Comparison of ENCODE assay signal across 8 cellular contexts in the genomic region with DNA sequence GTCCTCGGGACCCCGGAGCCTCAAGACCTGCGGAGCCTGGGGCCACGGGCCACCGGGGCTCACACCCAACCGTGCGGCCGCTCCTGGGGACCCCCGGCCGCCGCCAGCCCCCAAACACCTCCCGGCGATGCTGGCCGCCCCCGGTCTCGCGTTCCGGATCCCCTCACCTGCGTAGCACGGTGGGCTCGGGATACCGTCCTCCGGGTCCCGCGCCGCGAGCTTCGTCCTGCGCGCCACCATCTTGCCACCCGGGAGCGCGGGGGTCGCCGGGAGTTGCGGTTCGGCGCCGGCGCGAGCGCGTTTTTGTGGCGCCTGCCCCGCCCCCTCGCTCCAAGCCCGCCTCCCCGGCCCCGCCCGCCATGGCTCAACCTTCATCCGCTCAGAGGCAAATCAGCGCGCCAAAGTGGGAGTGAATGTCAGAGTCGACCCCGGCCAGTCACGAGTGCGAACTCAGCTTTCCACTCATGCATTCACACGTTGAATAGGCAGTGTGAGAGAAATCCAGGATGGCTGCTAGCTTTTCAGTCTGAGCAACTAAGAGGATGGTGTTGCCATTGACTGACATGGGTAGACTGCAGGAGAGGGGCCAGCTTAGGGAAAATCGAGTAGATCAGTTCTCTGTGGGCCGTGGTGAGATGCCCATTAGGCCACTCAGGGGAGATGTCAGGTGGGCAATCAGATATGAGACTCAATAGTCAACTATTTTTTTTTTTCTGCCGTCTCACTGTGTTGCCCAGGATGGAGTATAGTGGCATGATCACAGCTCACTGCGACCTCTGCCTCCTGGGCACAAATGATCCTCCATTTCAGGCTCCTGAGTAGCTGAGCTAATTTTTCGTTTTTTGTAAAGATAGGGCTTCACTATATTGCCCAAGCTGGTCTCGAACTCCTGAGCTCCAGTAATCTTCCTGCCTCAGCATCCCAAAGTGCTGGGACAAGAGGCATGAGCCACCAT. TPM values are rescaled to one million over a fixed set of nuclear protein-coding genes. Genes with fewer than 3 reads are reported as not detected.
DNase-seq lines count a peak whose midpoint lies in the region; ATAC-seq and TF ChIP-seq lines count a peak whose summit lies in the region.

No MANE protein-coding gene starts in this region.

- peak overlapping the region; percentile 95 for H3K4me3 ChIP-seq in GM12875 (ENCODE audit: low read depth, low read length)

- H3K27me3 Mint-ChIP-seq in activated CD4-positive, alpha-beta memory T cell treated with anti-CD3 and anti-CD28 coated beads, Interleukin-2, amount 10 ng/mL, durations not matched to agents 7 days and 5 days = no peaks in the 10 kb centered on the region

- DNase-seq in NCI-H526 treated with DMSO at 0.1 percent for 48 hours (lab: John Stamatoyannopoulos, UW) (peak; percentile 29), lung microvascular endothelial cell (ENCODE audit: low read depth in 2 of 2) (peak; percentile 75 to 91)
- DNase-seq in activated CD4-positive, alpha-beta memory T cell treated with anti-CD3 and anti-CD28 coated beads, Interleukin-2, amount 10 ng/mL, durations not matched to agents 7 days and 5 days = peak; percentile 88
- peak; percentile 78 for DNase-seq in effector CD4-positive, alpha-beta T cell
- DNase-seq in stimulated activated CD4-positive, alpha-beta T cell treated with anti-CD3 and anti-CD28 coated beads, TNF-alpha, amount 100 ng/mL, for 24 hours (ENCODE audit: low read depth in 3 of 3) = peak; percentile 75 to 86 (median 77)

- CTCF ChIA-PET in activated CD4-positive, alpha-beta memory T cell treated with anti-CD3 and anti-CD28 coated beads, Interleukin-2, amount 10 ng/mL, durations not matched to agents 7 days and 5 days (lab: Charles Lee) = interaction anchor here (1.1 kb wide), 1 partner anchor 31 kb away, joined by 4 read pairs; no protein-coding TSS in a partner anchor

- peak; percentile 46 for ATAC-seq in HG03097 (IDR thresholded peaks at IDR 0.05; ENCODE audit: low FRiP score, unreplicated experiment)
- ATAC-seq in HG02870 (IDR thresholded peaks at IDR 0.05; ENCODE audit: unreplicated experiment) = no peak

- no peak for TF ChIP-seq CTCF in GM12875 (IDR thresholded peaks at IDR 0.05; ENCODE audit: borderline replicate concordance, insufficient read depth, low read depth, low read length)

- H3K36me3 Mint-ChIP-seq in activated CD4-positive, alpha-beta memory T cell treated with anti-CD3 and anti-CD28 coated beads, Interleukin-2, amount 10 ng/mL, durations not matched to agents 7 days and 5 days (ENCODE audit: low read depth) = peaks cover 48% of the 10 kb centered on the region

- peak overlapping the region; percentile 69 for H3K27ac Mint-ChIP-seq in activated CD4-positive, alpha-beta memory T cell treated with anti-CD3 and anti-CD28 coated beads, Interleukin-2, amount 10 ng/mL, durations not matched to agents 7 days and 5 days

- H3K4me3 Mint-ChIP-seq in activated CD4-positive, alpha-beta memory T cell treated with anti-CD3 and anti-CD28 coated beads, Interleukin-2, amount 10 ng/mL, durations not matched to agents 7 days and 5 days = peak overlapping the region; percentile 96

- H3K9me3 Mint-ChIP-seq in activated CD4-positive, alpha-beta memory T cell treated with anti-CD3 and anti-CD28 coated beads, Interleukin-2, amount 10 ng/mL, durations not matched to agents 7 days and 5 days = no peaks in the 10 kb centered on the region

- POLR2A ChIA-PET in activated CD4-positive, alpha-beta memory T cell treated with anti-CD3 and anti-CD28 coated beads, Interleukin-2, amount 10 ng/mL, durations not matched to agents 7 days and 5 days (lab: Charles Lee) = interaction anchor here (0.8 to 3.4 kb wide), 10 partner anchors 10 to 275 kb away, joined by 3 to 47 read pairs (median 3); a partner anchor contains a TSS

- H3K4me1 Mint-ChIP-seq in activated CD4-positive, alpha-beta memory T cell treated with anti-CD3 and anti-CD28 coated beads, Interleukin-2, amount 10 ng/mL, durations not matched to agents 7 days and 5 days = peaks cover 14% of the 10 kb centered on the region

RNA-seq across cellular contexts. Expression of a gene that starts 28.3 kb away (rescaled TPM):
- total RNA-seq in activated CD4-positive, alpha-beta memory T cell treated with anti-CD3 and anti-CD28 coated beads, Interleukin-2, amount 10 ng/mL, durations not matched to agents 7 days and 5 days = under 1 TPM; 0.55 to 0.81 TPM
- 3.3 and 3.8 TPM in 2 replicates for total RNA-seq in lung microvascular endothelial cell

RNA-seq across cellular contexts. Expression of a gene that starts 32.6 kb away (rescaled TPM):
- total RNA-seq in activated CD4-positive, alpha-beta memory T cell treated with anti-CD3 and anti-CD28 coated beads, Interleukin-2, amount 10 ng/mL, durations not matched to agents 7 days and 5 days = 10 to 100 TPM; 71.4 to 74.7 TPM
- total RNA-seq in lung microvascular endothelial cell = 18.7 and 20.6 TPM in 2 replicates

RNA-seq across cellular contexts. Expression of a gene that starts 58.4 kb away (rescaled TPM):
- 1 to 10 TPM; 1.2 to 1.3 TPM for total RNA-seq in activated CD4-positive, alpha-beta memory T cell treated with anti-CD3 and anti-CD28 coated beads, Interleukin-2, amount 10 ng/mL, durations not matched to agents 7 days and 5 days
- total RNA-seq in lung microvascular endothelial cell = 0.22 and 0.60 TPM in 2 replicates

Comparison
In these comparisons a context has a peak if more than half of its experiments do, and no peak if none do; other contexts are left out.
1. DNase-seq: peak in every context shown above with its lines; median percentile 88 in activated CD4-positive, alpha-beta memory T cell treated with anti-CD3 and anti-CD28 coated beads, Interleukin-2, amount 10 ng/mL, durations not matched to agents 7 days and 5 days; 83 in lung microvascular endothelial cell; 78 in effector CD4-positive, alpha-beta T cell; 77 in stimulated activated CD4-positive, alpha-beta T cell treated with anti-CD3 and anti-CD28 coated beads, TNF-alpha, amount 100 ng/mL, for 24 hours; 29 in NCI-H526 treated with DMSO at 0.1 percent for 48 hours.